Comparison of ENCODE assay signal across 1 cellular context in the genomic region with DNA sequence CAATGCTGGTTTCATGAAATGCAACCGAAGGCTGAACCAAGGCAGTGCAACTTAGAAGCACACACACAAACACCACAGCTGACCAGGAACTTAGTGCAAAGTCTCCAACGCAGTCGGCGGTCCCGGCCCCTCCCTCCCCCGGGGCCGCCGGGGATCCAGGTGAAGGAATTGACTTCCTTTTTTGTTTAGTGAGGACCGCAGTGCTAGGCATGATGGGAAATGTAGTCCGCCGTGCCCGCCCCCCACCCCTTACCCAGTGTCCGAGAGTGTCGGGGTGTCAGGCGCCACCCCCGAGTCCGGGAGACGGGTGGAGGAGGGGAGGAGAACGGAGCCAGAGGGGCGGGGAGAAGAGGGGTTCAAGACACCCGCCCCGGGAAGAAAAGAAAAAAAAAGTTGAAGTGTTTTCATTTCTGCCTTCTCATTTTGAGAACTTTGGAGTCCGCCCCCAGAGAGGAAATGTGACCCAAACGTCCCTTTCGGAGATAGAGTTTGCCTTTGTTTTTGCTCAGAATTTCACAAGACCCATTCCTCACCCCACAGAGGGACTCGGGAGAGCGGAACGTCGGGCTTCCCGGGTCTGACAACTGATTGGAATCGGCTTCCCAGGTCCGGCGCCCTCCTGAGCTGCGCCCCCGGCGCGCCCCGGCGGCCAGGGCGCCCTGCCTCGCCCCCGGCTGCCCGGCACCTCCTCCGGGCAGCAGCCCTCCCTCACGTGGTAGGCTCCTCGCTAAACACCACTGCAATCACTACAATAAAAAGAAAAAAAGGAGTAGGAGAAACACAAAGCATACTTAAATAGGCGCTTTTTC.
TF ChIP-seq lines count a peak whose summit lies in the region.

No MANE protein-coding gene starts in this region.

TF ChIP-seq in K562, 482 proteins besides CTCF, POLR2A, EP300 and RAD21 (continued from another document and continues in another):
- TF ChIP-seq, protein P1, sequence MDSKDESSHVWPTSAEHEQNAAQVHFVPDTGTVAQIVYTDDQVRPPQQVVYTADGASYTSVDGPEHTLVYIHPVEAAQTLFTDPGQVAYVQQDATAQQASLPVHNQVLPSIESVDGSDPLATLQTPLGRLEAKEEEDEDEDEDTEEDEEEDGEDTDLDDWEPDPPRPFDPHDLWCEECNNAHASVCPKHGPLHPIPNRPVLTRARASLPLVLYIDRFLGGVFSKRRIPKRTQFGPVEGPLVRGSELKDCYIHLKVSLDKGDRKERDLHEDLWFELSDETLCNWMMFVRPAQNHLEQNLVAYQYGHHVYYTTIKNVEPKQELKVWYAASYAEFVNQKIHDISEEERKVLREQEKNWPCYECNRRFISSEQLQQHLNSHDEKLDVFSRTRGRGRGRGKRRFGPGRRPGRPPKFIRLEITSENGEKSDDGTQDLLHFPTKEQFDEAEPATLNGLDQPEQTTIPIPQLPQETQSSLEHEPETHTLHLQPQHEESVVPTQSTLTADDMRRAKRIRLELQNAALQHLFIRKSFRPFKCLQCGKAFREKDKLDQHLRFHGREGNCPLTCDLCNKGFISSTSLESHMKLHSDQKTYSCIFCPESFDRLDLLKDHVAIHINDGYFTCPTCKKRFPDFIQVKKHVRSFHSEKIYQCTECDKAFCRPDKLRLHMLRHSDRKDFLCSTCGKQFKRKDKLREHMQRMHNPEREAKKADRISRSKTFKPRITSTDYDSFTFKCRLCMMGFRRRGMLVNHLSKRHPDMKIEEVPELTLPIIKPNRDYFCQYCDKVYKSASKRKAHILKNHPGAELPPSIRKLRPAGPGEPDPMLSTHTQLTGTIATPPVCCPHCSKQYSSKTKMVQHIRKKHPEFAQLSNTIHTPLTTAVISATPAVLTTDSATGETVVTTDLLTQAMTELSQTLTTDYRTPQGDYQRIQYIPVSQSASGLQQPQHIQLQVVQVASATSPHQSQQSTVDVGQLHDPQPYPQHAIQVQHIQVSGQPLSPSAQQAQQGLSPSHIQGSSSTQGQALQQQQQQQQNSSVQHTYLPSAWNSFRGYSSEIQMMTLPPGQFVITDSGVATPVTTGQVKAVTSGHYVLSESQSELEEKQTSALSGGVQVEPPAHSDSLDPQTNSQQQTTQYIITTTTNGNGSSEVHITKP (IDR thresholded peaks at IDR 0.05; ENCODE audit: partially characterized antibody): peak; percentile 39
- TF ChIP-seq POLR2AphosphoS5 (IDR thresholded peaks at IDR 0.05; ENCODE audit: control insufficient read depth, insufficient read depth, low read depth, low read length) (no peak), PML (IDR thresholded peaks at IDR 0.05; ENCODE audit: low read length) (peak; percentile 55; the same call in 1 of the 2 replicates), ZNF695 (CRISPR knock-in tag; IDR thresholded peaks at IDR 0.05) (no peak), GABPB2 (CRISPR knock-in tag; conservative IDR thresholded peaks at IDR 0.05) (no peak), ZNF639 (CRISPR knock-in tag; conservative IDR thresholded peaks at IDR 0.05 in 1 of 2, IDR thresholded peaks at IDR 0.05 in 1 of 2) (peak in 1 of 2 experiments; percentile 57; a peak in 1 of 4 replicates), PHF8 (IDR thresholded peaks at IDR 0.05; ENCODE audit: borderline replicate concordance, low read length) (no peak), ZC3H4 (CRISPR knock-in tag; IDR thresholded peaks at IDR 0.05; ENCODE audit: borderline replicate concordance) (no peak), ZFP1 (CRISPR knock-in tag; IDR thresholded peaks at IDR 0.05) (no peak), LCOR (CRISPR knock-in tag; IDR thresholded peaks at IDR 0.05) (0 out of 2 replicates have a peak, but pooled peaks have one; percentile 18), HEY1 (CRISPR knock-in tag; IDR thresholded peaks at IDR 0.05; ENCODE audit: borderline replicate concordance) (no peak), CHD1 (IDR thresholded peaks at IDR 0.05; ENCODE audit: low read length) (peak; percentile 69), RBBP5 (IDR thresholded peaks at IDR 0.05; ENCODE audit: borderline replicate concordance, insufficient read depth, low read length, poor library complexity, severe bottlenecking) (peak; percentile 8), SMARCA4 (IDR thresholded peaks at IDR 0.05) (no peak; the same call in 1 of the 2 replicates), ELF1 (tag; IDR thresholded peaks at IDR 0.05) (peak; percentile 79), USF2 (CRISPR knock-in tag; IDR thresholded peaks at IDR 0.05) (peak; percentile 54), ZNF134 (CRISPR knock-in tag; conservative IDR thresholded peaks at IDR 0.05) (peak; percentile 73), CBX1 (IDR thresholded peaks at IDR 0.05; ENCODE audit: low read depth) (no peak), KDM2B (CRISPR knock-in tag; IDR thresholded peaks at IDR 0.05) (no peak), RBM25 (IDR thresholded peaks at IDR 0.05; ENCODE audit: low read depth, low read length, severe bottlenecking) (no peak), NFE2L1 (tag; IDR thresholded peaks at IDR 0.05; ENCODE audit: borderline replicate concordance, low read depth) (no peak), ZNF318 (IDR thresholded peaks at IDR 0.05; ENCODE audit: borderline replicate concordance in 1 of 2, low read depth in 1 of 2) (no peak), HMBOX1 (IDR thresholded peaks at IDR 0.05) (no peak)
- TF ChIP-seq, protein P2, sequence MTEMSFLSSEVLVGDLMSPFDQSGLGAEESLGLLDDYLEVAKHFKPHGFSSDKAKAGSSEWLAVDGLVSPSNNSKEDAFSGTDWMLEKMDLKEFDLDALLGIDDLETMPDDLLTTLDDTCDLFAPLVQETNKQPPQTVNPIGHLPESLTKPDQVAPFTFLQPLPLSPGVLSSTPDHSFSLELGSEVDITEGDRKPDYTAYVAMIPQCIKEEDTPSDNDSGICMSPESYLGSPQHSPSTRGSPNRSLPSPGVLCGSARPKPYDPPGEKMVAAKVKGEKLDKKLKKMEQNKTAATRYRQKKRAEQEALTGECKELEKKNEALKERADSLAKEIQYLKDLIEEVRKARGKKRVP (CRISPR knock-in tag; IDR thresholded peaks at IDR 0.05): no peak
- TF ChIP-seq, protein P3, sequence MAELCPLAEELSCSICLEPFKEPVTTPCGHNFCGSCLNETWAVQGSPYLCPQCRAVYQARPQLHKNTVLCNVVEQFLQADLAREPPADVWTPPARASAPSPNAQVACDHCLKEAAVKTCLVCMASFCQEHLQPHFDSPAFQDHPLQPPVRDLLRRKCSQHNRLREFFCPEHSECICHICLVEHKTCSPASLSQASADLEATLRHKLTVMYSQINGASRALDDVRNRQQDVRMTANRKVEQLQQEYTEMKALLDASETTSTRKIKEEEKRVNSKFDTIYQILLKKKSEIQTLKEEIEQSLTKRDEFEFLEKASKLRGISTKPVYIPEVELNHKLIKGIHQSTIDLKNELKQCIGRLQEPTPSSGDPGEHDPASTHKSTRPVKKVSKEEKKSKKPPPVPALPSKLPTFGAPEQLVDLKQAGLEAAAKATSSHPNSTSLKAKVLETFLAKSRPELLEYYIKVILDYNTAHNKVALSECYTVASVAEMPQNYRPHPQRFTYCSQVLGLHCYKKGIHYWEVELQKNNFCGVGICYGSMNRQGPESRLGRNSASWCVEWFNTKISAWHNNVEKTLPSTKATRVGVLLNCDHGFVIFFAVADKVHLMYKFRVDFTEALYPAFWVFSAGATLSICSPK (IDR thresholded peaks at IDR 0.05; ENCODE audit: borderline replicate concordance): no peak
- TF ChIP-seq, protein P4, sequence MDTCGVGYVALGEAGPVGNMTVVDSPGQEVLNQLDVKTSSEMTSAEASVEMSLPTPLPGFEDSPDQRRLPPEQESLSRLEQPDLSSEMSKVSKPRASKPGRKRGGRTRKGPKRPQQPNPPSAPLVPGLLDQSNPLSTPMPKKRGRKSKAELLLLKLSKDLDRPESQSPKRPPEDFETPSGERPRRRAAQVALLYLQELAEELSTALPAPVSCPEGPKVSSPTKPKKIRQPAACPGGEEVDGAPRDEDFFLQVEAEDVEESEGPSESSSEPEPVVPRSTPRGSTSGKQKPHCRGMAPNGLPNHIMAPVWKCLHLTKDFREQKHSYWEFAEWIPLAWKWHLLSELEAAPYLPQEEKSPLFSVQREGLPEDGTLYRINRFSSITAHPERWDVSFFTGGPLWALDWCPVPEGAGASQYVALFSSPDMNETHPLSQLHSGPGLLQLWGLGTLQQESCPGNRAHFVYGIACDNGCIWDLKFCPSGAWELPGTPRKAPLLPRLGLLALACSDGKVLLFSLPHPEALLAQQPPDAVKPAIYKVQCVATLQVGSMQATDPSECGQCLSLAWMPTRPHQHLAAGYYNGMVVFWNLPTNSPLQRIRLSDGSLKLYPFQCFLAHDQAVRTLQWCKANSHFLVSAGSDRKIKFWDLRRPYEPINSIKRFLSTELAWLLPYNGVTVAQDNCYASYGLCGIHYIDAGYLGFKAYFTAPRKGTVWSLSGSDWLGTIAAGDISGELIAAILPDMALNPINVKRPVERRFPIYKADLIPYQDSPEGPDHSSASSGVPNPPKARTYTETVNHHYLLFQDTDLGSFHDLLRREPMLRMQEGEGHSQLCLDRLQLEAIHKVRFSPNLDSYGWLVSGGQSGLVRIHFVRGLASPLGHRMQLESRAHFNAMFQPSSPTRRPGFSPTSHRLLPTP (IDR thresholded peaks at IDR 0.05; ENCODE audit: borderline replicate concordance, extremely low read depth, insufficient read length): no peak
- TF ChIP-seq, protein P5, sequence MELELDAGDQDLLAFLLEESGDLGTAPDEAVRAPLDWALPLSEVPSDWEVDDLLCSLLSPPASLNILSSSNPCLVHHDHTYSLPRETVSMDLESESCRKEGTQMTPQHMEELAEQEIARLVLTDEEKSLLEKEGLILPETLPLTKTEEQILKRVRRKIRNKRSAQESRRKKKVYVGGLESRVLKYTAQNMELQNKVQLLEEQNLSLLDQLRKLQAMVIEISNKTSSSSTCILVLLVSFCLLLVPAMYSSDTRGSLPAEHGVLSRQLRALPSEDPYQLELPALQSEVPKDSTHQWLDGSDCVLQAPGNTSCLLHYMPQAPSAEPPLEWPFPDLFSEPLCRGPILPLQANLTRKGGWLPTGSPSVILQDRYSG (tag; conservative IDR thresholded peaks at IDR 0.05; ENCODE audit: low read depth): 0 out of 2 replicates have a peak, but pooled peaks have one; percentile 47
